8 cellular contexts compared by ENCODE assay signal in genomic region chr18:63366270-63366990, GRCh38. TPM values are rescaled to one million over a fixed set of nuclear protein-coding genes. Genes with fewer than 3 reads are reported as not detected.
DNase-seq lines count a peak whose midpoint lies in the region; ATAC-seq and TF ChIP-seq lines count a peak whose summit lies in the region.

No MANE protein-coding gene starts in this region.

- H3K27ac ChIP-seq in WERI-Rb-1 = peak overlapping the region; percentile 97
- H3K27ac ChIP-seq in breast epithelium = peak overlapping the region; percentile 98 to 99

- ATAC-seq in GM21825 (IDR thresholded peaks at IDR 0.05; ENCODE audit: unreplicated experiment) = peak; percentile 41

- intact Hi-C loops in breast epithelium (cut with DNase I; ENCODE audit: low total_unique reads) = loop anchor here (1.0 kb wide), 1 partner anchor 46 kb away; no protein-coding TSS in a partner anchor

- no peak for TF ChIP-seq POLR2A in breast epithelium (IDR thresholded peaks at IDR 0.05)

- H3K27me3 ChIP-seq in WERI-Rb-1 (ENCODE audit: insufficient read depth, low read depth, severe bottlenecking) (no peaks in the 10 kb centered on the region), breast epithelium (no peaks in the 10 kb centered on the region)

- no peaks in the 10 kb centered on the region for H3K4me1 ChIP-seq in breast epithelium

- TF ChIP-seq CTCF in WERI-Rb-1 (IDR thresholded peaks at IDR 0.05; ENCODE audit: low read depth, low read length) (no peak), breast epithelium (IDR thresholded peaks at IDR 0.05) (no peak)

- H3K9me3 ChIP-seq in WERI-Rb-1 (ENCODE audit: severe bottlenecking) (no peaks in the 10 kb centered on the region), breast epithelium (no peaks in the 10 kb centered on the region)

- H3K4me3 ChIP-seq in WERI-Rb-1 (ENCODE audit: low read depth, low read length) = peak overlapping the region; percentile 94
- H3K4me3 ChIP-seq in breast epithelium = peak overlapping the region; percentile 90 to 96 (median 92)

- H3K36me3 ChIP-seq in WERI-Rb-1 (peaks cover 15% of the 10 kb centered on the region), breast epithelium (no peaks in the 10 kb centered on the region)

- DNase-seq in EL (peak; percentile 81), Kasumi-1 (lab: John Stamatoyannopoulos, UW) (peak; percentile 33 to 35), WERI-Rb-1 (peak; percentile 67), breast epithelium (ENCODE audit: low spot score in 2 of 2) (peak; percentile 54 to 64), iris pigment epithelial cell (ENCODE audit: low read depth) (peak; percentile 68), NCI-H187 (lab: John Stamatoyannopoulos, UW) (no peak)
- peak; percentile 44 to 69 (median 65) for DNase-seq in stimulated activated CD4-positive, alpha-beta T cell treated with anti-CD3 and anti-CD28 coated beads, Interleukin-12 subunit alpha, Interleukin-12 subunit beta, amount 100 ng/mL, for 48 hours (ENCODE audit: low read depth in 2 of 3, low spot score in 1 of 3)

RNA-seq across cellular contexts. Expression of gene KDSR, which starts 0.6 kb away (rescaled TPM):
- 10 to 100 TPM; 41.6 to 53.0 (median 48.9) TPM for total RNA-seq in breast epithelium

RNA-seq across cellular contexts. Expression of gene BCL2, which starts 46.9 kb away (rescaled TPM):
- total RNA-seq in breast epithelium = 10 to 100 TPM; 41.3 to 82.5 (median 43.6) TPM

RNA-seq across cellular contexts. Expression of gene VPS4B, which starts 55.8 kb away (rescaled TPM):
- 10 to 100 TPM; 34.1 to 61.5 (median 35.7) TPM for total RNA-seq in breast epithelium

Comparison
In these comparisons a context has a peak if more than half of its experiments do, and no peak if none do; other contexts are left out.
1. DNase-seq: peak in EL (single experiment), Kasumi-1 (2 of 2), WERI-Rb-1 (single experiment), breast epithelium (2 of 2), iris pigment epithelial cell (single experiment) and stimulated activated CD4-positive, alpha-beta T cell treated with anti-CD3 and anti-CD28 coated beads, Interleukin-12 subunit alpha, Interleukin-12 subunit beta, amount 100 ng/mL, for 48 hours (3 of 3); none in NCI-H187 (0 of 2).